ENCODE assay signal across 26 cellular contexts in genomic region chr3:24344784-24345439, GRCh38.
DNase-seq lines count a peak whose midpoint lies in the region; ATAC-seq, FAIRE-seq and TF ChIP-seq lines count a peak whose summit lies in the region.
"Had no signal": no experiment of that assay in that cellular context is flagged by ENCODE, and none has a peak within 500 bp of the region (broad histone marks: within the 10 kb centered on the region; RNA-seq: fewer than 3 reads in every experiment).

No MANE protein-coding gene starts in this region.

- H3K27me3 ChIP-seq in keratinocyte (ENCODE audit: control insufficient read depth, extremely low read depth, insufficient read depth, low read length) = no peaks in the 10 kb centered on the region
- H3K27me3 ChIP-seq: sigmoid colon had no signal

- H3K27ac Mint-ChIP-seq in activated T-helper 1 cell treated with anti-CD3 and anti-CD28 coated beads, Interleukin-12 subunit alpha, Interleukin-12 subunit beta, Interleukin-2, Interleukin-4 antibody, amounts not matched to agents 30 ng/mL and 10 ng/mL and 1 ng/mL, durations not matched to agents 14 hours and 24 hours and 36 hours = no peak overlapping the region
- H3K27ac Mint-ChIP-seq: activated B cell treated with CpG ODN at 0.5 μM for 24 hours; activated CD8-positive, alpha-beta T cell treated with anti-CD3 and anti-CD28 coated beads for 36 hours; activated T-cell treated with anti-CD3 and anti-CD28 coated beads, Interleukin-2, amount 50 U/mL, for 24 hours; endodermal cell; natural killer cell treated with Interleukin-12 subunit alpha and Interleukin-12 subunit beta and Interleukin-15 and Interleukin-18, amount 100 ng/mL, for 72 hours had no signal

- ATAC-seq in GM19395 (IDR thresholded peaks at IDR 0.05; ENCODE audit: unreplicated experiment) = no peak
- ATAC-seq: activated CD8-positive, alpha-beta T cell treated with anti-CD3 and anti-CD28 coated beads for 36 hours; natural killer cell treated with Interleukin-12 subunit alpha and Interleukin-12 subunit beta and Interleukin-15 and Interleukin-18, amount 100 ng/mL, for 72 hours; Panc1; SK-N-SH treated with all-trans-retinoic acid at 6 μM for 48 hours had no signal

- DNase-seq in AG08396 (ENCODE audit: low spot score) (peak; percentile 50), HT1080 (ENCODE audit: low read depth) (peak; percentile 20), cardiac fibroblast (ENCODE audit: low read depth in 2 of 2) (peak; percentile 6 to 57), keratinocyte (ENCODE audit: low read depth, low spot score) (no peak), SIG-M5 treated with dmso at 0.1 percent for 504 hours (lab: John Stamatoyannopoulos, UW; ENCODE audit: unreplicated experiment) (no peak), NCI-H2196 (lab: John Stamatoyannopoulos, UW; ENCODE audit: unreplicated experiment) (no peak)
- no peak for DNase-seq in activated T-helper 1 cell treated with anti-CD3 and anti-CD28 coated beads, Interleukin-12 subunit alpha, Interleukin-12 subunit beta, Interleukin-2, Interleukin-4 antibody, amounts not matched to agents 30 ng/mL and 10 ng/mL and 1 ng/mL, durations not matched to agents 14 hours and 24 hours and 36 hours (ENCODE audit: low spot score)
- DNase-seq: activated B cell treated with CpG ODN at 0.5 μM for 24 hours; activated CD8-positive, alpha-beta T cell treated with anti-CD3 and anti-CD28 coated beads for 36 hours; activated naive CD4-positive, alpha-beta T cell treated with Interleukin-2 at 50 U/mL for 16 hours; activated T-cell treated with anti-CD3 and anti-CD28 coated beads, Interleukin-2, amount 50 U/mL, for 24 hours; aorta; endodermal cell; hippocampal formation; KG1; NCI-H187; NCI-H345; sigmoid colon; T-helper 9 cell had no signal

- no peak overlapping the region for H3K4me3 ChIP-seq in cardiac fibroblast (replicated peaks in 1 of 2; ENCODE audit: low read depth in 2 of 2, low read length in 2 of 2)
- no peak overlapping the region for H3K4me3 ChIP-seq in keratinocyte (ENCODE audit: control insufficient read depth in 2 of 3, extremely low read depth in 1 of 3, insufficient read depth in 2 of 3, low read depth in 1 of 3, low read length in 3 of 3)
- H3K4me3 ChIP-seq: sigmoid colon had no signal

- H3K36me3 Mint-ChIP-seq in activated T-helper 1 cell treated with anti-CD3 and anti-CD28 coated beads, Interleukin-12 subunit alpha, Interleukin-12 subunit beta, Interleukin-2, Interleukin-4 antibody, amounts not matched to agents 30 ng/mL and 10 ng/mL and 1 ng/mL, durations not matched to agents 14 hours and 24 hours and 36 hours (ENCODE audit: low read depth) = no peaks in the 10 kb centered on the region
- H3K36me3 Mint-ChIP-seq: natural killer cell treated with Interleukin-12 subunit alpha and Interleukin-12 subunit beta and Interleukin-15 and Interleukin-18, amount 100 ng/mL, for 72 hours had no signal

- no peak overlapping the region for H2AFZ ChIP-seq in keratinocyte (ENCODE audit: control insufficient read depth, low read length)
- H2AFZ ChIP-seq: parathyroid adenoma had no signal

- H3K9me3 ChIP-seq in keratinocyte (ENCODE audit: control insufficient read depth, low read depth, low read length) = no peaks in the 10 kb centered on the region
- H3K9me3 ChIP-seq: sigmoid colon had no signal

- intact Hi-C loops in activated T-helper 1 cell treated with anti-CD3 and anti-CD28 coated beads, Interleukin-12 subunit alpha, Interleukin-12 subunit beta, Interleukin-2, Interleukin-4 antibody, amounts not matched to agents 30 ng/mL and 10 ng/mL and 1 ng/mL, durations not matched to agents 14 hours and 24 hours and 36 hours (cut with micrococcal nuclease) = no loop called here

- dilution Hi-C loops in keratinocyte (cut with MboI; ENCODE audit: extremely low pct_ligation_motif_present, low sequenced_read_pairs) = no loop called here

- no peaks in the 10 kb centered on the region for H3K9me1 ChIP-seq in keratinocyte (ENCODE audit: control insufficient read depth, extremely low read depth, insufficient read depth, low read length)

- H3K79me2 ChIP-seq in keratinocyte (ENCODE audit: control insufficient read depth, insufficient read depth, low read length) = no peaks in the 10 kb centered on the region
- H3K79me2 ChIP-seq: parathyroid adenoma had no signal

- no peaks in the 10 kb centered on the region for H3K27me3 Mint-ChIP-seq in activated T-helper 1 cell treated with anti-CD3 and anti-CD28 coated beads, Interleukin-12 subunit alpha, Interleukin-12 subunit beta, Interleukin-2, Interleukin-4 antibody, amounts not matched to agents 30 ng/mL and 10 ng/mL and 1 ng/mL, durations not matched to agents 14 hours and 24 hours and 36 hours (ENCODE audit: insufficient read depth)
- H3K27me3 Mint-ChIP-seq: activated CD8-positive, alpha-beta T cell treated with anti-CD3 and anti-CD28 coated beads for 36 hours; activated T-cell treated with anti-CD3 and anti-CD28 coated beads, Interleukin-2, amount 50 U/mL, for 24 hours; natural killer cell treated with Interleukin-12 subunit alpha and Interleukin-12 subunit beta and Interleukin-15 and Interleukin-18, amount 100 ng/mL, for 72 hours had no signal

- TF ChIP-seq CTCF in cardiac fibroblast (IDR thresholded peaks at IDR 0.05; ENCODE audit: low read depth, low read length) = no peak
- no peak for TF ChIP-seq CTCF in keratinocyte (optimal IDR thresholded peaks at IDR 0.05 in 1 of 3, IDR thresholded peaks at IDR 0.05 in 1 of 3, conservative IDR thresholded peaks at IDR 0.05 in 1 of 3; ENCODE audit: extremely low read depth in 1 of 3, insufficient read depth in 2 of 3, low read length in 3 of 3)

- H3K36me3 ChIP-seq in keratinocyte (ENCODE audit: control insufficient read depth in 2 of 2, extremely low read depth in 1 of 2, insufficient read depth in 2 of 2, low read length in 2 of 2) = no peaks in the 10 kb centered on the region
- H3K36me3 ChIP-seq: sigmoid colon had no signal

- FAIRE-seq in keratinocyte (lab: Jason Lieb, UNC) = peak; percentile 61
- FAIRE-seq: colon had no signal

- H3K9ac ChIP-seq in keratinocyte (ENCODE audit: control insufficient read depth, extremely low read depth, insufficient read depth, low read length) = no peak overlapping the region
- H3K9ac ChIP-seq: parathyroid adenoma had no signal

- no peak overlapping the region for H3K4me2 ChIP-seq in keratinocyte (ENCODE audit: control insufficient read depth, extremely low read depth, insufficient read depth, low read depth, low read length)

- no peaks in the 10 kb centered on the region for H4K20me1 ChIP-seq in keratinocyte (ENCODE audit: control insufficient read depth, extremely low read depth, insufficient read depth, low read length)

- no peaks in the 10 kb centered on the region for H3K4me1 ChIP-seq in keratinocyte (ENCODE audit: control insufficient read depth, extremely low read depth, insufficient read depth, low read length)
- H3K4me1 ChIP-seq: parathyroid adenoma had no signal

- no peaks in the 10 kb centered on the region for H3K4me1 Mint-ChIP-seq in activated T-helper 1 cell treated with anti-CD3 and anti-CD28 coated beads, Interleukin-12 subunit alpha, Interleukin-12 subunit beta, Interleukin-2, Interleukin-4 antibody, amounts not matched to agents 30 ng/mL and 10 ng/mL and 1 ng/mL, durations not matched to agents 14 hours and 24 hours and 36 hours (ENCODE audit: low read depth)
- H3K4me1 Mint-ChIP-seq: activated B cell treated with CpG ODN at 0.5 μM for 24 hours, endodermal cell had no signal

- no peak overlapping the region for H3K27ac ChIP-seq in keratinocyte (ENCODE audit: control insufficient read depth, insufficient read depth, low read length)
- H3K27ac ChIP-seq: C4-2B, parathyroid adenoma had no signal

- no peak overlapping the region for H3K4me3 Mint-ChIP-seq in activated T-helper 1 cell treated with anti-CD3 and anti-CD28 coated beads, Interleukin-12 subunit alpha, Interleukin-12 subunit beta, Interleukin-2, Interleukin-4 antibody, amounts not matched to agents 30 ng/mL and 10 ng/mL and 1 ng/mL, durations not matched to agents 14 hours and 24 hours and 36 hours
- H3K4me3 Mint-ChIP-seq: activated B cell treated with CpG ODN at 0.5 μM for 24 hours; activated CD8-positive, alpha-beta T cell treated with anti-CD3 and anti-CD28 coated beads for 36 hours; activated T-cell treated with anti-CD3 and anti-CD28 coated beads, Interleukin-2, amount 50 U/mL, for 24 hours; endodermal cell; natural killer cell treated with Interleukin-12 subunit alpha and Interleukin-12 subunit beta and Interleukin-15 and Interleukin-18, amount 100 ng/mL, for 72 hours had no signal

- H3K9me3 Mint-ChIP-seq in activated T-helper 1 cell treated with anti-CD3 and anti-CD28 coated beads, Interleukin-12 subunit alpha, Interleukin-12 subunit beta, Interleukin-2, Interleukin-4 antibody, amounts not matched to agents 30 ng/mL and 10 ng/mL and 1 ng/mL, durations not matched to agents 14 hours and 24 hours and 36 hours = no peaks in the 10 kb centered on the region
- H3K9me3 Mint-ChIP-seq: activated B cell treated with CpG ODN at 0.5 μM for 24 hours; activated CD8-positive, alpha-beta T cell treated with anti-CD3 and anti-CD28 coated beads for 36 hours; activated T-cell treated with anti-CD3 and anti-CD28 coated beads, Interleukin-2, amount 50 U/mL, for 24 hours; endodermal cell had no signal

Comparison
In these comparisons a context has a peak if more than half of its experiments do, and no peak if none do; other contexts are left out.
1. DNase-seq: peak in AG08396 (single experiment), HT1080 (single experiment) and cardiac fibroblast (2 of 2); none in keratinocyte (single experiment), activated T-helper 1 cell treated with anti-CD3 and anti-CD28 coated beads, Interleukin-12 subunit alpha, Interleukin-12 subunit beta, Interleukin-2, Interleukin-4 antibody, amounts not matched to agents 30 ng/mL and 10 ng/mL and 1 ng/mL, durations not matched to agents 14 hours and 24 hours and 36 hours (single experiment), SIG-M5 treated with dmso at 0.1 percent for 504 hours (single experiment) and NCI-H2196 (single experiment).